In the genomic region with DNA sequence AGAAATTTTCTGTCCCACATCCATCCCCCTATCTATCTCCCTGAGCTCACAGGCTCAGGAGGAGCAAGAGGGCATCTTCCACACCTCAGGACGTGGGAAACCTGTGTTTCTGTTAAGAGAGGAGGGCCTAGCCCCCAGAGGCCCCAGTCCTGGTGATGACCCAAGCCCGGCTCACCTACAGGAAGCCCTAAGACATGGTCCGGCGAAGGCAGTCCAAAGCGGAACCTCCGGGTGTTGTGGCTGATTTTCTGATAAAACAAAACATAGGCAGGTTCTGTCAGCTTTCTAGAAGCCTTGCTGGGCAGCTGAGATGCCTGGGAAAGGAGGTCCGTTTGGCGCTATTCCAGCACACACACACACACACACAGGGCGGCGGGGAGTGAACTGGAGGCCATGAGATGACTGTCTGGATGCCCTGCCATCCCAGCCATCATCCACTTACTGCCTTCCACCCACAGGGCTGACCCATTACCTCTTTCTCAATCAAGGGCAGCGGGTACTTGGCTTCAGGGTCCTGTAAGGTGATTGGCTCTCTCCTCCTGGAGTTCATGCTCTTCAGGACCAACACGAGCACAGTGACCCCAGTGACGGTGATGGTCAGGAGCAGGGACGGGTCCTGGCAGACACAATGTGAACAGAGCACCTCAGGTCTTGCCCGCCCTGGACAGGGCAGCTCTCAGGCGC, we compare ENCODE assay signal across 10 cellular contexts. TPM values are rescaled to one million over a fixed set of nuclear protein-coding genes. Genes with fewer than 3 reads are reported as not detected.
A peak's percentile ranks its signal among the peaks of the same experiment; 100 is the strongest.
DNase-seq lines count a peak whose midpoint lies in the region; ATAC-seq, FAIRE-seq and TF ChIP-seq lines count a peak whose summit lies in the region.
"Had no signal": no experiment of that assay in that cellular context is flagged by ENCODE, and none has a peak within 500 bp of the region (broad histone marks: within the 10 kb centered on the region; RNA-seq: fewer than 3 reads in every experiment).

No MANE protein-coding gene starts in this region.

- peaks cover 0 to 10% of the 10 kb centered on the region in 2 donors for H3K4me1 ChIP-seq in breast epithelium
- H3K4me1 ChIP-seq in liver (ENCODE audit: control insufficient read depth in 4 of 4, insufficient read depth in 4 of 4, low read length in 3 of 4), result peaks cover 0 to 13% (median 7%) of the 10 kb centered on the region in 4 donors

- peaks cover 14% of the 10 kb centered on the region for H3K4me1 Mint-ChIP-seq in MCF 10A (ENCODE audit: insufficient read depth, unreplicated experiment)
- H3K4me1 Mint-ChIP-seq in T-cell, result peaks cover 9 to 15% (median 11%) of the 10 kb centered on the region in 3 donors

- DNase-seq in breast epithelium (ENCODE audit: low spot score in 2 of 2) (no peak), MCF 10A (ENCODE audit: unreplicated experiment) (no peak), T-cell (no peak), urothelium cell line (ENCODE audit: low spot score) (no peak), D721Med (ENCODE audit: insufficient read length, low spot score) (no peak), NCI-H82 treated with DMSO at 0.1 percent for 48 hours (lab: John Stamatoyannopoulos, UW; ENCODE audit: unreplicated experiment) (no peak)
- no peak for DNase-seq in stimulated activated CD4-positive, alpha-beta T cell treated with anti-CD3 and anti-CD28 coated beads, Interleukin-4, amount 100 ng/mL, for 24 hours

- no peaks in the 10 kb centered on the region for H3K27me3 Mint-ChIP-seq in MCF 10A (ENCODE audit: insufficient read depth, unreplicated experiment)
- H3K27me3 Mint-ChIP-seq in T-cell, result peaks cover 43 to 54% of the 10 kb centered on the region in 2 donors

- no peak for TF ChIP-seq CTCF in breast epithelium (IDR thresholded peaks at IDR 0.05)
- no peak for TF ChIP-seq CTCF in MCF 10A (IDR thresholded peaks at IDR 0.05; ENCODE audit: unreplicated experiment)
- TF ChIP-seq CTCF in liver (IDR thresholded peaks at IDR 0.05; ENCODE audit: low read depth, low read length, missing input control), result no peak
- no peak for TF ChIP-seq CTCF in D721Med (IDR thresholded peaks at IDR 0.05; ENCODE audit: insufficient read depth, missing control alignments)

- no peak for TF ChIP-seq POLR2A in breast epithelium (IDR thresholded peaks at IDR 0.05)

- POLR2A ChIA-PET in MCF 10A (lab: Yijun Ruan, JAX) (no interaction called here), T-cell (lab: Charles Lee) (no interaction called here)

- intact Hi-C loops in breast epithelium (cut with DNase I; ENCODE audit: low total_unique reads) (no loop called here), MCF 10A (cut with micrococcal nuclease) (no loop called here)

- no peak overlapping the region for H3K27ac Mint-ChIP-seq in MCF 10A (ENCODE audit: low read depth, unreplicated experiment)
- H3K27ac Mint-ChIP-seq in T-cell, result no peak overlapping the region

- BruUV-seq in MCF 10A (replicated peaks; lab: Mats Ljungman, UMichigan), result no TSS peak

- H3K9me3 ChIP-seq in breast epithelium (no peaks in the 10 kb centered on the region), liver (ENCODE audit: control insufficient read depth in 4 of 4, low read length in 3 of 4) (no peaks in the 10 kb centered on the region)

- no peak overlapping the region for H3K4me3 Mint-ChIP-seq in MCF 10A (ENCODE audit: unreplicated experiment)
- peak overlapping the region; percentile 34 to 79 (median 51) for H3K4me3 Mint-ChIP-seq in T-cell

- H3K9me3 Mint-ChIP-seq in MCF 10A (ENCODE audit: unreplicated experiment), result no peaks in the 10 kb centered on the region
- no peaks in the 10 kb centered on the region for H3K9me3 Mint-ChIP-seq in T-cell

- no peaks in the 10 kb centered on the region for H3K27me3 ChIP-seq in breast epithelium
- H3K27me3 ChIP-seq in liver (ENCODE audit: control insufficient read depth in 4 of 4, insufficient read depth in 4 of 4, low read length in 3 of 4), result no peaks in the 10 kb centered on the region
- H3K27me3 ChIP-seq: BLaER1 treated with 17β-estradiol and CSF1 and Interleukin-3, amounts not matched to agents 10 nM and 100 nM had no signal

- H3K36me3 Mint-ChIP-seq in MCF 10A (ENCODE audit: insufficient read depth, unreplicated experiment) (no peaks in the 10 kb centered on the region), T-cell (no peaks in the 10 kb centered on the region)

- FAIRE-seq in urothelium cell line (lab: Jason Lieb, UNC), result peak; percentile 5
- FAIRE-seq in D721Med (lab: Jason Lieb, UNC), result no peak

- no peak overlapping the region for H3K9ac ChIP-seq in liver (ENCODE audit: low read depth in 1 of 2, low read length in 2 of 2)
- H3K9ac ChIP-seq: BLaER1 treated with 17β-estradiol and CSF1 and Interleukin-3, amounts not matched to agents 10 nM and 100 nM had no signal

- peak overlapping the region; percentile 75 to 83 for H3K27ac ChIP-seq in breast epithelium
- H3K27ac ChIP-seq in liver (ENCODE audit: low read depth in 1 of 2, low read length in 2 of 2), result peak overlapping the region; percentile 33 to 52

- no peak for TF ChIP-seq RAD21 in liver (IDR thresholded peaks at IDR 0.05)

- H3K4me3 ChIP-seq in breast epithelium (peak overlapping the region in 2 of 3 donors; percentile 65 to 85), liver (ENCODE audit: low read depth in 1 of 3, low read length in 3 of 3) (no peak overlapping the region)
- H3K4me3 ChIP-seq: BLaER1 treated with 17β-estradiol and CSF1 and Interleukin-3, amounts not matched to agents 10 nM and 100 nM had no signal

- CTCF ChIA-PET in MCF 10A (lab: Yijun Ruan, JAX), result interaction anchor here (0.6 to 10.2 kb wide), 3 partner anchors 100 to 214 kb away, joined by 3 to 182 read pairs (median 3); no protein-coding TSS in a partner anchor
- CTCF ChIA-PET in T-cell (lab: Charles Lee), result interaction anchor here in 1 of 2 donors (0.6 to 1.6 kb wide), 2 partner anchors 10 to 1622 kb away, joined by 3 read pairs; no protein-coding TSS in a partner anchor

- WGBS in liver, result 65% methylated on average over 16 of the region's 16 CpGs

- ATAC-seq in T-cell (replicated peaks in 1 of 4), result no peak

- H3K36me3 ChIP-seq in breast epithelium (no peaks in the 10 kb centered on the region), liver (ENCODE audit: control insufficient read depth in 4 of 4, insufficient read depth in 3 of 4, low read depth in 1 of 4, low read length in 3 of 4) (no peaks in the 10 kb centered on the region)

TF ChIP-seq in liver, 16 proteins besides CTCF, POLR2A, EP300 and RAD21 (continues in another document):
- TF ChIP-seq, protein P1, sequence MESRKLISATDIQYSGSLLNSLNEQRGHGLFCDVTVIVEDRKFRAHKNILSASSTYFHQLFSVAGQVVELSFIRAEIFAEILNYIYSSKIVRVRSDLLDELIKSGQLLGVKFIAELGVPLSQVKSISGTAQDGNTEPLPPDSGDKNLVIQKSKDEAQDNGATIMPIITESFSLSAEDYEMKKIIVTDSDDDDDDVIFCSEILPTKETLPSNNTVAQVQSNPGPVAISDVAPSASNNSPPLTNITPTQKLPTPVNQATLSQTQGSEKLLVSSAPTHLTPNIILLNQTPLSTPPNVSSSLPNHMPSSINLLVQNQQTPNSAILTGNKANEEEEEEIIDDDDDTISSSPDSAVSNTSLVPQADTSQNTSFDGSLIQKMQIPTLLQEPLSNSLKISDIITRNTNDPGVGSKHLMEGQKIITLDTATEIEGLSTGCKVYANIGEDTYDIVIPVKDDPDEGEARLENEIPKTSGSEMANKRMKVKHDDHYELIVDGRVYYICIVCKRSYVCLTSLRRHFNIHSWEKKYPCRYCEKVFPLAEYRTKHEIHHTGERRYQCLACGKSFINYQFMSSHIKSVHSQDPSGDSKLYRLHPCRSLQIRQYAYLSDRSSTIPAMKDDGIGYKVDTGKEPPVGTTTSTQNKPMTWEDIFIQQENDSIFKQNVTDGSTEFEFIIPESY (IDR thresholded peaks at IDR 0.05), result no peak
- peak; percentile 57 for TF ChIP-seq YY1 (IDR thresholded peaks at IDR 0.05)
- TF ChIP-seq HNF4G (IDR thresholded peaks at IDR 0.05), result no peak
- no peak for TF ChIP-seq EGR1 (IDR thresholded peaks at IDR 0.05; ENCODE audit: low read depth in 2 of 2)
- peak in 1 of 2 donors; percentile 10 for TF ChIP-seq GABPA (IDR thresholded peaks at IDR 0.05 in 1 of 2, conservative IDR thresholded peaks at IDR 0.05 in 1 of 2)
- peak; percentile 19 for TF ChIP-seq FOXA1 (IDR thresholded peaks at IDR 0.05)
- TF ChIP-seq, protein P2, sequence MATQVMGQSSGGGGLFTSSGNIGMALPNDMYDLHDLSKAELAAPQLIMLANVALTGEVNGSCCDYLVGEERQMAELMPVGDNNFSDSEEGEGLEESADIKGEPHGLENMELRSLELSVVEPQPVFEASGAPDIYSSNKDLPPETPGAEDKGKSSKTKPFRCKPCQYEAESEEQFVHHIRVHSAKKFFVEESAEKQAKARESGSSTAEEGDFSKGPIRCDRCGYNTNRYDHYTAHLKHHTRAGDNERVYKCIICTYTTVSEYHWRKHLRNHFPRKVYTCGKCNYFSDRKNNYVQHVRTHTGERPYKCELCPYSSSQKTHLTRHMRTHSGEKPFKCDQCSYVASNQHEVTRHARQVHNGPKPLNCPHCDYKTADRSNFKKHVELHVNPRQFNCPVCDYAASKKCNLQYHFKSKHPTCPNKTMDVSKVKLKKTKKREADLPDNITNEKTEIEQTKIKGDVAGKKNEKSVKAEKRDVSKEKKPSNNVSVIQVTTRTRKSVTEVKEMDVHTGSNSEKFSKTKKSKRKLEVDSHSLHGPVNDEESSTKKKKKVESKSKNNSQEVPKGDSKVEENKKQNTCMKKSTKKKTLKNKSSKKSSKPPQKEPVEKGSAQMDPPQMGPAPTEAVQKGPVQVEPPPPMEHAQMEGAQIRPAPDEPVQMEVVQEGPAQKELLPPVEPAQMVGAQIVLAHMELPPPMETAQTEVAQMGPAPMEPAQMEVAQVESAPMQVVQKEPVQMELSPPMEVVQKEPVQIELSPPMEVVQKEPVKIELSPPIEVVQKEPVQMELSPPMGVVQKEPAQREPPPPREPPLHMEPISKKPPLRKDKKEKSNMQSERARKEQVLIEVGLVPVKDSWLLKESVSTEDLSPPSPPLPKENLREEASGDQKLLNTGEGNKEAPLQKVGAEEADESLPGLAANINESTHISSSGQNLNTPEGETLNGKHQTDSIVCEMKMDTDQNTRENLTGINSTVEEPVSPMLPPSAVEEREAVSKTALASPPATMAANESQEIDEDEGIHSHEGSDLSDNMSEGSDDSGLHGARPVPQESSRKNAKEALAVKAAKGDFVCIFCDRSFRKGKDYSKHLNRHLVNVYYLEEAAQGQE (IDR thresholded peaks at IDR 0.05), result no peak
- TF ChIP-seq SP1 (IDR thresholded peaks at IDR 0.05), result peak; percentile 51
- TF ChIP-seq JUND (IDR thresholded peaks at IDR 0.05), result no peak
- TF ChIP-seq, protein P3, sequence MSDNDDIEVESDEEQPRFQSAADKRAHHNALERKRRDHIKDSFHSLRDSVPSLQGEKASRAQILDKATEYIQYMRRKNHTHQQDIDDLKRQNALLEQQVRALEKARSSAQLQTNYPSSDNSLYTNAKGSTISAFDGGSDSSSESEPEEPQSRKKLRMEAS (IDR thresholded peaks at IDR 0.05), result peak; percentile 46

RNA-seq across cellular contexts. Expression of a gene that starts 0.9 kb away (rescaled TPM):
- total RNA-seq in breast epithelium (10 to 100 TPM in 2 of 3 donors, 1 to 10 TPM in 1; 9.8 to 32.1 (median 21.6) TPM), MCF 10A (2022) (1.2 and 1.6 TPM in 2 replicates), T-cell (under 1 TPM in 3 of 5 donors, not detected in 2; 0.57 to 0.61 (median 0.59) TPM), liver (1 to 10 TPM in 1 of 2 donors, under 1 TPM in 1; 0.19 to 1.2 TPM)
- 1 to 10 TPM; 2.8 to 3.7 TPM for polyA plus RNA-seq in liver

RNA-seq across cellular contexts. Expression of a gene that starts 33.9 kb away (rescaled TPM):
- total RNA-seq in breast epithelium, result 10 to 100 TPM in 1 of 3 donors, 1 to 10 TPM in 1, not detected in 1; 7.0 to 17.7 TPM
- 0.79 and 0.91 TPM in 2 replicates for total RNA-seq in MCF 10A (2022)
- not detected for total RNA-seq in T-cell
- total RNA-seq in liver, result not detected
- polyA plus RNA-seq in liver, result not detected
- total RNA-seq: T-helper 1 cell treated with Interleukin-12 subunit alpha and Interleukin-12 subunit beta and Interleukin-4 antibody, amounts not matched to agents 30 ng/mL and 1 ng/mL, for 36 hours had no signal

Comparison
In these comparisons a context has a peak if more than half of its experiments do, and no peak if none do; other contexts are left out.
1. H3K4me3 ChIP-seq: peak in breast epithelium (2 of 3); none in liver (0 of 3).